Comparison of ENCODE assay signal across 8 cellular contexts in the genomic region with DNA sequence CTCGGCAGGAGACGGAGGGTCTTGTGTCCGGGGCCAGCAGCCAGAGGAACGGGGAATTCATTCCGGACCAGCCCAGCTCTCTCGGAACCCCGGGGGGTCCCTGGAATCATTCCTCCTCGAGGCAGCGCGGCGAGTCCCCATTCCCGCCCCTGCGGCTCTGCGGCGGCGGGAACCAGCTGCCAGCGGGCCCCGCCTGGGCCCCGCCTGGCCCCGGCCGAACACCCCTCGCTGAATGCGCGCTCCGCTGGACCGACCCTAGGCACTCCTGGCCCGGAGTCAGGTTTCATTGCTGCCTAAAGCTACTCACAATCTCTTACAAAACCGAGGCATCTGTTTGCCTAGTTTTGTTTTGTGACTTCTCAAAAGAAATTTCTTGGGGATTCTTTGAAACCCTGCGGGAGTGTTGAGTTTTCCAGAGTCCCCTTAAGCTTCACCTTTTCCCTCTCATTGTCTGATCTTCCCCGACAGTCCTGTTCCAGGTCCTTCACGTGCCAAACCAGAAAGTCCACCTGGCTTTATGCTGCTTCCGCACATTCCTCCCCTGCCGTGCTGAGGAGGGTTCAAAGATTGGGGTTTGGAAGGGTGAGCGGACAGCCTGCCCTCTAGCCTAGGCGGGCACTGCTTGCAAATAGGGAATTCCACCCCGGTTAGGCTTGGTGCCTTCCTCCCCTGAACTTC. TPM values are rescaled to one million over a fixed set of nuclear protein-coding genes. Genes with fewer than 3 reads are reported as not detected.
DNase-seq lines count a peak whose midpoint lies in the region; ATAC-seq and TF ChIP-seq lines count a peak whose summit lies in the region.

No MANE protein-coding gene starts in this region.

- no peak for ATAC-seq in CD8-positive, alpha-beta T cell
- peak; percentile 35 for ATAC-seq in GM19438 (IDR thresholded peaks at IDR 0.05; ENCODE audit: low read depth, unreplicated experiment)
- peak; percentile 18 for ATAC-seq in HG03520 (IDR thresholded peaks at IDR 0.05; ENCODE audit: unreplicated experiment)

- no peaks in the 10 kb centered on the region for H3K27me3 ChIP-seq in CD8-positive, alpha-beta T cell (ENCODE audit: insufficient read depth, low read length)
- H3K27me3 ChIP-seq in neuronal stem cell (ENCODE audit: control insufficient read depth in 3 of 3, insufficient read depth in 3 of 3, low read depth in 1 of 3, low read length in 3 of 3) = peaks cover 2 to 93% (median 33%) of the 10 kb centered on the region in 3 experiments

- H2BK5ac ChIP-seq in neuronal stem cell (ENCODE audit: low read length) = no peak overlapping the region

- WGBS in neuronal stem cell (ENCODE audit: extremely low coverage in 2 of 2, insufficient read length in 2 of 2, insufficient replicate concordance in 1 of 2), 2 donors = no CpG with 5 or more reads among the region's 36 CpGs

- peak overlapping the region; percentile 80 for H3K9ac ChIP-seq in neuronal stem cell (ENCODE audit: low read depth, low read length, poor library complexity)

- peak overlapping the region; percentile 90 for H3K4me3 Mint-ChIP-seq in CD8-positive, alpha-beta T cell

- no peaks in the 10 kb centered on the region for H3K9me3 ChIP-seq in CD8-positive, alpha-beta T cell (ENCODE audit: low read length)
- no peaks in the 10 kb centered on the region for H3K9me3 ChIP-seq in neuronal stem cell (replicated peaks in 1 of 2; ENCODE audit: control insufficient read depth in 2 of 2, insufficient read depth in 1 of 2, low read depth in 1 of 2, low read length in 2 of 2)

- H2BK120ac ChIP-seq in neuronal stem cell (ENCODE audit: low read depth, low read length) = no peak overlapping the region

- no peaks in the 10 kb centered on the region for H3K36me3 ChIP-seq in CD8-positive, alpha-beta T cell (ENCODE audit: insufficient read depth, low read length)
- no peaks in the 10 kb centered on the region for H3K36me3 ChIP-seq in neuronal stem cell (replicated peaks in 1 of 2; ENCODE audit: control insufficient read depth in 2 of 2, insufficient read depth in 2 of 2, low read length in 2 of 2)

- H2AK5ac ChIP-seq in neuronal stem cell (ENCODE audit: low read depth, low read length) = no peak overlapping the region

- peaks cover 2% of the 10 kb centered on the region for H3K27me3 Mint-ChIP-seq in CD8-positive, alpha-beta T cell (ENCODE audit: low read depth)

- peak overlapping the region; percentile 97 for H3K18ac ChIP-seq in neuronal stem cell (ENCODE audit: low read length)

- H2AFZ ChIP-seq in neuronal stem cell (ENCODE audit: low read length) = peak overlapping the region; percentile 99

- peak overlapping the region; percentile 83 for H3K27ac Mint-ChIP-seq in CD8-positive, alpha-beta T cell

- H2BK15ac ChIP-seq in neuronal stem cell (ENCODE audit: low read length) = no peak overlapping the region

- intact Hi-C loops in CD8-positive, alpha-beta T cell (cut with DNase I, micrococcal nuclease) = loop anchor here (1.0 to 5.0 kb wide), 7 partner anchors 48 to 1210 kb away; a partner anchor contains a TSS

- peak in 2 of 7 experiments; percentile 5 to 14 for DNase-seq in CD8-positive, alpha-beta T cell
- DNase-seq in activated CD4-positive, alpha-beta T cell treated with anti-CD3 and anti-CD28 coated beads, Interleukin-2, amount 50 U/mL, for 48 hours = peak; percentile 9 to 32
- DNase-seq in fibroblast of villous mesenchyme (ENCODE audit: low read depth) (peak; percentile 63), neuronal stem cell (ENCODE audit: low spot score) (peak; percentile 35), NCI-H2196 treated with DMSO at 0.1 percent for 48 hours (lab: John Stamatoyannopoulos, UW; ENCODE audit: unreplicated experiment) (no peak), G401 (ENCODE audit: low spot score) (no peak)

- no peak overlapping the region for H2BK12ac ChIP-seq in neuronal stem cell (ENCODE audit: low read length)

- no peak overlapping the region for H3K23ac ChIP-seq in neuronal stem cell (ENCODE audit: low read depth, low read length, poor library complexity)

- H3K14ac ChIP-seq in neuronal stem cell (ENCODE audit: low read length) = peak overlapping the region; percentile 12

- CTCF ChIA-PET in CD8-positive, alpha-beta T cell (lab: Charles Lee) = interaction anchor here (1.2 to 7.2 kb wide), 5 partner anchors 12 to 134 kb away, joined by 3 to 49 read pairs (median 5); no protein-coding TSS in a partner anchor

- no peaks in the 10 kb centered on the region for H3K9me3 Mint-ChIP-seq in CD8-positive, alpha-beta T cell

- peak overlapping the region; percentile 82 for H3K4me2 ChIP-seq in neuronal stem cell (ENCODE audit: insufficient read depth, low read length, poor library complexity, severe bottlenecking)

- peaks cover 8% of the 10 kb centered on the region for H3K36me3 Mint-ChIP-seq in CD8-positive, alpha-beta T cell

- no peak for TF ChIP-seq CTCF in CD8-positive, alpha-beta T cell (IDR thresholded peaks at IDR 0.05)
- TF ChIP-seq CTCF in fibroblast of villous mesenchyme (IDR thresholded peaks at IDR 0.05; ENCODE audit: insufficient read depth, low read depth, low read length) = no peak

- in situ Hi-C loops in G401 (cut with HindIII; ENCODE audit: low sequenced_read_pairs) = no loop called here

- peaks cover 32% of the 10 kb centered on the region for H3K4me1 Mint-ChIP-seq in CD8-positive, alpha-beta T cell (ENCODE audit: low read depth)

- no peak overlapping the region for H4K8ac ChIP-seq in neuronal stem cell (ENCODE audit: low read depth, low read length)

- no peak overlapping the region for H4K91ac ChIP-seq in neuronal stem cell (ENCODE audit: low read depth, low read length, poor library complexity)

- POLR2A ChIA-PET in CD8-positive, alpha-beta T cell (lab: Charles Lee) = interaction anchor here (0.7 to 2.2 kb wide), 13 partner anchors 9 to 710 kb away, joined by 3 to 16 read pairs (median 4); a partner anchor contains a TSS

- H3K79me1 ChIP-seq in neuronal stem cell (ENCODE audit: low read depth, low read length) = no peaks in the 10 kb centered on the region

- H3K4me1 ChIP-seq in CD8-positive, alpha-beta T cell (ENCODE audit: insufficient read depth, low read length) = peaks cover 18% of the 10 kb centered on the region
- H3K4me1 ChIP-seq in neuronal stem cell (ENCODE audit: control insufficient read depth in 2 of 2, insufficient read depth in 1 of 2, low read depth in 1 of 2, low read length in 2 of 2) = peaks cover 0 to 5% of the 10 kb centered on the region in 2 donors

- peak overlapping the region; percentile 91 for H3K4me3 ChIP-seq in CD8-positive, alpha-beta T cell (ENCODE audit: low read depth, low read length)
- H3K4me3 ChIP-seq in fibroblast of villous mesenchyme (ENCODE audit: low read depth, low read length) (peak overlapping the region; percentile 87), neuronal stem cell (ENCODE audit: low read length in 2 of 2) (peak overlapping the region; percentile 52 to 83)

- no peak overlapping the region for H3K4ac ChIP-seq in neuronal stem cell (ENCODE audit: low read length)

- H3K27ac ChIP-seq in CD8-positive, alpha-beta T cell (ENCODE audit: low read depth, low read length) = peak overlapping the region; percentile 60
- H3K27ac ChIP-seq in neuronal stem cell (replicated peaks; ENCODE audit: low read length) = no peak overlapping the region

RNA-seq across cellular contexts. Expression of a gene that starts 0.8 kb away (rescaled TPM):
- total RNA-seq in CD8-positive, alpha-beta T cell = 1 to 10 TPM; 7.2 to 7.4 TPM
- 41.2 and 41.5 TPM in 2 replicates for total RNA-seq in fibroblast of villous mesenchyme
- polyA plus RNA-seq in neuronal stem cell (2013, experiment 1 of 2) = 1.2 TPM
- 1.2 TPM for polyA plus RNA-seq in neuronal stem cell (2013, experiment 2 of 2)
- 3.7 and 7.6 TPM in 2 replicates for total RNA-seq in G401 (2014; rRNA removed; shearing (Covaris generic))

RNA-seq across cellular contexts. Expression of a gene that starts 48.7 kb away (rescaled TPM):
- 10 to 100 TPM; 36.4 to 40.3 TPM for total RNA-seq in CD8-positive, alpha-beta T cell
- 11.2 and 11.3 TPM in 2 replicates for total RNA-seq in fibroblast of villous mesenchyme
- polyA plus RNA-seq in neuronal stem cell (2013, experiment 1 of 2) = 4.7 TPM
- polyA plus RNA-seq in neuronal stem cell (2013, experiment 2 of 2) = 5.0 TPM
- 10.5 and 14.6 TPM in 2 replicates for total RNA-seq in G401 (2014; rRNA removed; shearing (Covaris generic))

Comparison
In these comparisons a context has a peak if more than half of its experiments do, and no peak if none do; other contexts are left out.
1. DNase-seq: peak in activated CD4-positive, alpha-beta T cell treated with anti-CD3 and anti-CD28 coated beads, Interleukin-2, amount 50 U/mL, for 48 hours (2 of 2), fibroblast of villous mesenchyme (single experiment) and neuronal stem cell (single experiment); none in NCI-H2196 treated with DMSO at 0.1 percent for 48 hours (single experiment) and G401 (single experiment).
2. Peak in every context shown above with its lines, with median percentiles within 50 percentile points of each other: H3K4me3 ChIP-seq.